ENCODE assay signal across 1 cellular context in the genomic region with DNA sequence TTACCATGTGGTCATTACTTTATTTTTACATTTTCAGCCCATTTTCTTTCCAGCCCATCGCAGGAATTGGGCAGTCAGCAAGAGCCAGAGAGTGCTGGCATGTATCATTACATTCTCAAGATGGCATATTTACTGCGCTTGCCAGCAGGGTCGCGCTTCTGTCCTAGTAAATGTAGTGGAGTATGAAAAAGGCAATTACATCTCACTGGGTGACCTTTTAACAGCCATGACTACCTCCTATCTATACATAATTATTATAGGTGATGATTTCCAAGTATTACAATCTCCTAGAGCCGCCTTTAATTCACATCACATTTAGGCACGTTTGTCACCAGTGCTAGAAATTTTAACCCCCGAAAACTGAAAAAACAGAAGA.
TF ChIP-seq lines count a peak whose summit lies in the region.

No MANE protein-coding gene starts in this region.

TF ChIP-seq in SK-N-SH treated with all-trans-retinoic acid at 6 μM for 48 hours, 23 proteins besides CTCF, POLR2A, EP300 and RAD21 (continued from another document):
- TF ChIP-seq, protein P1, sequence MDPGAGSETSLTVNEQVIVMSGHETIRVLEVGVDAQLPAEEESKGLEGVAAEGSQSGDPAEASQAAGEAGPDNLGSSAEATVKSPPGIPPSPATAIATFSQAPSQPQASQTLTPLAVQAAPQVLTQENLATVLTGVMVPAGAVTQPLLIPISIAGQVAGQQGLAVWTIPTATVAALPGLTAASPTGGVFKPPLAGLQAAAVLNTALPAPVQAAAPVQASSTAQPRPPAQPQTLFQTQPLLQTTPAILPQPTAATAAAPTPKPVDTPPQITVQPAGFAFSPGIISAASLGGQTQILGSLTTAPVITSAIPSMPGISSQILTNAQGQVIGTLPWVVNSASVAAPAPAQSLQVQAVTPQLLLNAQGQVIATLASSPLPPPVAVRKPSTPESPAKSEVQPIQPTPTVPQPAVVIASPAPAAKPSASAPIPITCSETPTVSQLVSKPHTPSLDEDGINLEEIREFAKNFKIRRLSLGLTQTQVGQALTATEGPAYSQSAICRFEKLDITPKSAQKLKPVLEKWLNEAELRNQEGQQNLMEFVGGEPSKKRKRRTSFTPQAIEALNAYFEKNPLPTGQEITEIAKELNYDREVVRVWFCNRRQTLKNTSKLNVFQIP (CRISPR knock-in tag; IDR thresholded peaks at IDR 0.05; ENCODE audit: borderline replicate concordance, low read depth): no peak
- TF ChIP-seq BACH2 (CRISPR knock-in tag; IDR thresholded peaks at IDR 0.05; ENCODE audit: borderline replicate concordance): no peak
